9 cellular contexts compared by ENCODE assay signal in genomic region chr5:173829826-173830225, GRCh38. TPM values are rescaled to one million over a fixed set of nuclear protein-coding genes. Genes with fewer than 3 reads are reported as not detected.
A peak's percentile ranks its signal among the peaks of the same experiment; 100 is the strongest.
DNase-seq lines count a peak whose midpoint lies in the region; ATAC-seq and TF ChIP-seq lines count a peak whose summit lies in the region.
"Had no signal": no experiment of that assay in that cellular context is flagged by ENCODE, and none has a peak within 500 bp of the region (broad histone marks: within the 10 kb centered on the region; RNA-seq: fewer than 3 reads in every experiment).

No MANE protein-coding gene starts in this region.

- no peaks in the 10 kb centered on the region for H3K9me3 ChIP-seq in upper lobe of left lung

- 77 to 80% methylated on average over 4 to 5 of the region's 5 CpGs for WGBS in upper lobe of left lung, 2 donors

- TF ChIP-seq CTCF in nephron progenitor cell (IDR thresholded peaks at IDR 0.05) (no peak), upper lobe of left lung (IDR thresholded peaks at IDR 0.05) (no peak)

- no peaks in the 10 kb centered on the region for H3K36me3 ChIP-seq in upper lobe of left lung

- no peak overlapping the region for H3K27ac ChIP-seq in upper lobe of left lung

- ATAC-seq in HG03175 (IDR thresholded peaks at IDR 0.05; ENCODE audit: unreplicated experiment), result peak; percentile 49
- no peak for ATAC-seq in upper lobe of left lung (ENCODE audit: low FRiP score in 2 of 2)
- ATAC-seq in HG02870 (IDR thresholded peaks at IDR 0.05; ENCODE audit: unreplicated experiment), result no peak

- DNase-seq in EL (peak; percentile 31), amniotic stem cell (lab: John Stamatoyannopoulos, UW) (peak; percentile 53), nephron progenitor cell (peak; percentile 15), NCI-H524 (lab: John Stamatoyannopoulos, UW) (no peak), upper lobe of left lung (no peak)
- DNase-seq in stimulated activated CD4-positive, alpha-beta T cell treated with anti-CD3 and anti-CD28 coated beads, Interleukin-2, amount 100 ng/mL, for 48 hours, result no peak
- DNase-seq: activated T-cell treated with anti-CD3 and anti-CD28 coated beads, Interleukin-2, amount 50 U/mL, for 48 hours had no signal

- peaks cover 68% of the 10 kb centered on the region for H3K4me1 Mint-ChIP-seq in nephron progenitor cell

- no peak for TF ChIP-seq POLR2A in upper lobe of left lung (IDR thresholded peaks at IDR 0.05)

- peaks cover 16% of the 10 kb centered on the region for H3K9me3 Mint-ChIP-seq in nephron progenitor cell

- TF ChIP-seq EP300 in upper lobe of left lung (IDR thresholded peaks at IDR 0.05), result no peak

- no peak overlapping the region for H3K4me3 ChIP-seq in upper lobe of left lung

- H3K27me3 Mint-ChIP-seq in nephron progenitor cell (ENCODE audit: low read depth, poor library complexity), result peaks cover 3% of the 10 kb centered on the region

- no peak overlapping the region for H3K4me3 Mint-ChIP-seq in nephron progenitor cell

- peaks cover 3 to 18% (median 10%) of the 10 kb centered on the region in 4 donors for H3K4me1 ChIP-seq in upper lobe of left lung

- no peaks in the 10 kb centered on the region for H3K27me3 ChIP-seq in upper lobe of left lung

- no peak overlapping the region for H3K27ac Mint-ChIP-seq in nephron progenitor cell

- H3K36me3 Mint-ChIP-seq in nephron progenitor cell (ENCODE audit: low read depth), result peaks cover 8% of the 10 kb centered on the region

RNA-seq across cellular contexts. Expression of gene CPEB4, which starts 58.3 kb away (rescaled TPM):
- total RNA-seq in upper lobe of left lung, result 10 to 100 TPM; 52.6 to 96.4 (median 62.0) TPM

Comparison
In these comparisons a context has a peak if more than half of its experiments do, and no peak if none do; other contexts are left out.
1. DNase-seq: peak in EL (single experiment), amniotic stem cell (single experiment) and nephron progenitor cell (single experiment); none in NCI-H524 (0 of 2), stimulated activated CD4-positive, alpha-beta T cell treated with anti-CD3 and anti-CD28 coated beads, Interleukin-2, amount 100 ng/mL, for 48 hours (0 of 2) and upper lobe of left lung (0 of 2).